ENCODE assay signal across 15 cellular contexts in genomic region chr20:63254237-63254535, GRCh38. TPM values are rescaled to one million over a fixed set of nuclear protein-coding genes. Genes with fewer than 3 reads are reported as not detected.
A peak's percentile ranks its signal among the peaks of the same experiment; 100 is the strongest.
DNase-seq lines count a peak whose midpoint lies in the region; ATAC-seq, FAIRE-seq and TF ChIP-seq lines count a peak whose summit lies in the region.
"Had no signal": no experiment of that assay in that cellular context is flagged by ENCODE, and none has a peak within 500 bp of the region (broad histone marks: within the 10 kb centered on the region; RNA-seq: fewer than 3 reads in every experiment).

Gene NKAIN4, minus strand, starts transcription at chr20:63254463. Its CDS starts 13 bp downstream, at chr20:63254450.

- intact Hi-C loops in lower lobe of right lung (cut with DNase I) (no loop called here), spleen (cut with DNase I; ENCODE audit: low total_unique reads) (no loop called here)

- no peak for FAIRE-seq in bronchial epithelial cell (lab: Jason Lieb, UNC)
- FAIRE-seq: RCC 7860 had no signal

- TF ChIP-seq CTCF in bronchial epithelial cell (IDR thresholded peaks at IDR 0.05; ENCODE audit: insufficient read depth, low read length, severe bottlenecking) (no peak), lower lobe of right lung (IDR thresholded peaks at IDR 0.05) (no peak), spleen (IDR thresholded peaks at IDR 0.05 in 8 of 11, conservative IDR thresholded peaks at IDR 0.05 in 3 of 11) (no peak)

- H3K36me3 ChIP-seq in HUES48 (ENCODE audit: control insufficient read depth, insufficient read depth, low read length) (no peaks in the 10 kb centered on the region), bronchial epithelial cell (ENCODE audit: control insufficient read depth, insufficient read depth, low read length) (no peaks in the 10 kb centered on the region), lower lobe of right lung (no peaks in the 10 kb centered on the region), spleen (no peaks in the 10 kb centered on the region)
- H3K36me3 ChIP-seq: thyroid gland had no signal

- TF ChIP-seq POLR2A in spleen (IDR thresholded peaks at IDR 0.05) = no peak

- no peak for ATAC-seq in lower lobe of right lung

- H3K9me3 ChIP-seq in HUES48 (ENCODE audit: control insufficient read depth, insufficient read depth, low read length) (no peaks in the 10 kb centered on the region), lower lobe of right lung (no peaks in the 10 kb centered on the region), spleen (no peaks in the 10 kb centered on the region)
- H3K9me3 ChIP-seq: thyroid gland had no signal

- WGBS in spleen, 5 donors = 2 to 7% (median 3%) methylated on average over 29 to 39 of the region's 39 CpGs; no CpG with 5 or more reads in 2 of the 5 donors

- no peak within 1 kb of the TSS for H3K9ac ChIP-seq in HUES48 (ENCODE audit: low read depth, low read length)

- H3K27me3 ChIP-seq in HUES48 (ENCODE audit: control insufficient read depth, insufficient read depth, low read length) (peaks cover 37% of the 10 kb centered on the region), bronchial epithelial cell (ENCODE audit: control insufficient read depth, insufficient read depth, low read length) (peaks cover 18% of the 10 kb centered on the region), lower lobe of right lung (ENCODE audit: low read depth) (peaks cover 67% of the 10 kb centered on the region), spleen (replicated peaks in 1 of 7) (peaks cover 3 to 95% (median 45%) of the 10 kb centered on the region in 7 donors)

- H3K4me3 ChIP-seq in HUES48 (ENCODE audit: low read depth, low read length) (peak within 1 kb of the TSS; percentile 60), bronchial epithelial cell (ENCODE audit: low read depth, low read length) (peak within 1 kb of the TSS; percentile 2), lower lobe of right lung (peak within 1 kb of the TSS; percentile 35), spleen (peak within 1 kb of the TSS; percentile 6 to 60 (median 33))

- DNase-seq in bronchial epithelial cell (ENCODE audit: low read depth) = no peak
- DNase-seq in lower lobe of right lung = no peak
- DNase-seq in spleen = no peak
- DNase-seq in activated CD8-positive, alpha-beta memory T cell treated with anti-CD3 and anti-CD28 coated beads for 24 hours = no peak
- DNase-seq in SIG-M5 (lab: John Stamatoyannopoulos, UW) = no peak
- DNase-seq in NCI-H2029 (lab: John Stamatoyannopoulos, UW) = no peak
- no peak for DNase-seq in SW 1271 (lab: John Stamatoyannopoulos, UW)
- DNase-seq: DND-41; NCI-H187; stimulated activated CD4-positive, alpha-beta T cell treated with anti-CD3 and anti-CD28 coated beads, Interleukin-4, amount 100 ng/mL, for 1 hour; thyroid gland had no signal

- H3K4me1 ChIP-seq in HUES48 (ENCODE audit: control insufficient read depth, insufficient read depth, low read length) (peaks cover 12% of the 10 kb centered on the region), lower lobe of right lung (peaks cover 10% of the 10 kb centered on the region), spleen (peaks cover 7 to 25% (median 22%) of the 10 kb centered on the region in 6 donors)

- H3K27ac ChIP-seq in HUES48 (ENCODE audit: low read depth, low read length) (no peak within 1 kb of the TSS), lower lobe of right lung (no peak within 1 kb of the TSS), spleen (no peak within 1 kb of the TSS)
- H3K27ac ChIP-seq: thyroid gland had no signal

RNA-seq across cellular contexts. Expression of gene NKAIN4, which starts in this region (rescaled TPM):
- total RNA-seq in bronchial epithelial cell (0.13 and 1.1 TPM in 2 replicates), lower lobe of right lung (not detected), spleen (not detected)
- polyA plus RNA-seq in spleen = under 1 TPM in 1 of 3 donors, not detected in 2; 0.09 TPM
- total RNA-seq: myocyte had no signal
- polyA plus RNA-seq: IgD-negative memory B cell had no signal

Comparison
In these comparisons a context has a peak if more than half of its experiments do, and no peak if none do; other contexts are left out.
1. H3K4me3 ChIP-seq: peak in every context shown above with its lines; median percentile 60 in HUES48; 35 in lower lobe of right lung; 33 in spleen; 2 in bronchial epithelial cell.